In genomic region chr22:17742528-17742902, GRCh38 we compare ENCODE assay signal across 8 cellular contexts. TPM values are rescaled to one million over a fixed set of nuclear protein-coding genes. Genes with fewer than 3 reads are reported as not detected.
DNase-seq lines count a peak whose midpoint lies in the region; ATAC-seq, FAIRE-seq and TF ChIP-seq lines count a peak whose summit lies in the region.

No MANE protein-coding gene starts in this region.

- no peak overlapping the region for H3K4me3 ChIP-seq in GM12864 (ENCODE audit: low read depth, low read length)
- no peak overlapping the region for H3K4me3 ChIP-seq in foreskin fibroblast (ENCODE audit: low read depth in 1 of 2, low read length in 2 of 2)
- H3K4me3 ChIP-seq in osteoblast (ENCODE audit: insufficient read depth, low read length), result no peak overlapping the region
- H3K4me3 ChIP-seq in transverse colon, result no peak overlapping the region

- H3K9me3 ChIP-seq in osteoblast (ENCODE audit: low read depth, low read length) (no peaks in the 10 kb centered on the region), transverse colon (no peaks in the 10 kb centered on the region)

- intact Hi-C loops in transverse colon (cut with DNase I; ENCODE audit: low total_unique reads), result no loop called here

- DNase-seq in GM12864 (ENCODE audit: low read depth), result peak; percentile 64
- DNase-seq in HTR-8/SVneo (ENCODE audit: insufficient read length, low spot score), result peak; percentile 86
- DNase-seq in RCC 7860 (ENCODE audit: low spot score), result peak; percentile 39
- DNase-seq in activated T-helper 1 cell treated with anti-CD3 and anti-CD28 coated beads, Interleukin-2, amount 50 U/mL, for 16 hours (ENCODE audit: low read depth in 1 of 2, low spot score in 1 of 2), result peak; percentile 36 to 49
- peak; percentile 37 to 82 for DNase-seq in foreskin fibroblast
- DNase-seq in osteoblast (ENCODE audit: insufficient read length, low spot score, missing footprints), result peak; percentile 95
- peak; percentile 73 for DNase-seq in transverse colon

- ATAC-seq in HG02678 (IDR thresholded peaks at IDR 0.05; ENCODE audit: unreplicated experiment), result no peak

- H4K20me1 ChIP-seq in osteoblast (ENCODE audit: insufficient read depth, low read length), result peaks cover 10% of the 10 kb centered on the region

- FAIRE-seq in HTR-8/SVneo (lab: Jason Lieb, UNC) (peak; percentile 28), RCC 7860 (lab: Jason Lieb, UNC) (no peak)

- H3K27ac ChIP-seq in osteoblast (ENCODE audit: low read depth, low read length), result no peak overlapping the region
- no peak overlapping the region for H3K27ac ChIP-seq in transverse colon

- no peak overlapping the region for H2AFZ ChIP-seq in osteoblast (ENCODE audit: low read length)

- TF ChIP-seq CTCF in GM12864 (IDR thresholded peaks at IDR 0.05; ENCODE audit: low read depth, low read length, missing control alignments), result peak; percentile 93
- peak; percentile 82 for TF ChIP-seq CTCF in foreskin fibroblast (IDR thresholded peaks at IDR 0.05; ENCODE audit: low read depth, low read length)
- peak; percentile 67 for TF ChIP-seq CTCF in osteoblast (IDR thresholded peaks at IDR 0.05; ENCODE audit: extremely low read depth, low read depth, low read length)
- peak; percentile 62 to 83 (median 74) for TF ChIP-seq CTCF in transverse colon (IDR thresholded peaks at IDR 0.05)

- H3K36me3 ChIP-seq in osteoblast (ENCODE audit: insufficient read depth, low read length), result peaks cover 5% of the 10 kb centered on the region
- H3K36me3 ChIP-seq in transverse colon, result no peaks in the 10 kb centered on the region

- no peaks in the 10 kb centered on the region for H3K79me2 ChIP-seq in osteoblast (ENCODE audit: insufficient read depth, low read length)

- no peak for TF ChIP-seq EP300 in transverse colon (IDR thresholded peaks at IDR 0.05; ENCODE audit: low read depth)

- no peak overlapping the region for H3K4me2 ChIP-seq in osteoblast (ENCODE audit: insufficient read depth, low read length)

- WGBS in transverse colon (ENCODE audit: low coverage in 1 of 2), 2 donors, result 50% methylated on average over 9 of the region's 9 CpGs; no CpG with 5 or more reads in 1 of the 2 donors

- H3K4me1 ChIP-seq in osteoblast (ENCODE audit: insufficient read depth, low read length) (no peaks in the 10 kb centered on the region), transverse colon (peaks cover 0 to 3% (median 0%) of the 10 kb centered on the region in 4 donors)

- in situ Hi-C loops in transverse colon (cut with MboI; ENCODE audit: low pct_ligation_motif_present in 1 of 4, low pct_unique_long_range_greater_than_20kb in 1 of 4, low sequenced_read_pairs in 3 of 4), result no loop called here

- H3K27me3 ChIP-seq in osteoblast (ENCODE audit: insufficient read depth, low read length), result no peaks in the 10 kb centered on the region
- no peaks in the 10 kb centered on the region for H3K27me3 ChIP-seq in transverse colon

- no peak for TF ChIP-seq POLR2A in transverse colon (IDR thresholded peaks at IDR 0.05)

RNA-seq across cellular contexts. Expression of gene BID, which starts 31.8 kb away (rescaled TPM):
- total RNA-seq in osteoblast, result 16.3 and 21.2 TPM in 2 replicates
- 10 to 100 TPM; 21.1 to 59.5 (median 25.5) TPM for total RNA-seq in transverse colon

Comparison
In these comparisons a context has a peak if more than half of its experiments do, and no peak if none do; other contexts are left out.
1. DNase-seq: peak in every context shown above with its lines; median percentile 95 in osteoblast; 86 in HTR-8/SVneo; 73 in transverse colon; 64 in GM12864; 60 in foreskin fibroblast; 42 in activated T-helper 1 cell treated with anti-CD3 and anti-CD28 coated beads, Interleukin-2, amount 50 U/mL, for 16 hours; 39 in RCC 7860.